ENCODE assay signal across 24 cellular contexts in the genomic region with DNA sequence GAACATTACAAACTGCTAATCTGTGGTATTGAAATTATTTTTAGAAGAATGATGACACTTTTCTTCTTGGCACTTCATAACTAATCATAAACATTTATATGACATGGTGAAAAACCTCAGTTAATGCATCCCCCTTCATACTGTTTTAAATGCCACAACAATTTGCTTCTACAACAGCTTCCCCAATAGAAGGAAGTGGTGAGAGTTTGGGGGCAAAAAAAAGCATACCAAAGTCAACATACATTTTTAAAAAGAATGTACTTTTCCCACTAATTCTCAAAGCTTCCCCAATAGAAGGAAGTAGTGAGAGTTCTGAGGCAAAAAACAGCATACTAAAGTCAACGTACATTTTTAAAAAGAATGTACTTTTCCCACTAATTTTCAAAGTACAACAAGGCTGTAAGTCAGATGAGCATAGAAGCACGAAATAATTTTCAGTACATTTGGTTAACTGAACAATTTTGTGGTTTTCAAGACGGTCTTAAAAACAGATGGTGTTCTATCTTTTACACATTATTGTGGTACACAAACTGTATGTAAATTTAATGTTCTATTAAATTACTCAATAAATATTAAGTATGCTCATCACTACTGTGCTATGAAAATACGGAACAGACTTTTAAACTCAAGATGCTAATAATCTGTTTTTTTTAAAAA. TPM values are rescaled to one million over a fixed set of nuclear protein-coding genes. Genes with fewer than 3 reads are reported as not detected.
A peak's percentile ranks its signal among the peaks of the same experiment; 100 is the strongest.
DNase-seq lines count a peak whose midpoint lies in the region; ATAC-seq, FAIRE-seq and TF ChIP-seq lines count a peak whose summit lies in the region.
"Had no signal": no experiment of that assay in that cellular context is flagged by ENCODE, and none has a peak within 500 bp of the region (broad histone marks: within the 10 kb centered on the region; RNA-seq: fewer than 3 reads in every experiment).

No MANE protein-coding gene starts in this region.

- H3K9me3 ChIP-seq in K562 (replicated peaks; ENCODE audit: control insufficient read depth, insufficient read depth, low read depth, low read length) (no peaks in the 10 kb centered on the region), smooth muscle cell (replicated peaks; ENCODE audit: low read depth) (no peaks in the 10 kb centered on the region)
- H3K9me3 ChIP-seq: esophagus muscularis mucosa, HAP-1, psoas muscle had no signal

- H3K4me2 ChIP-seq in K562 (ENCODE audit: insufficient read depth, low read length) = no peak overlapping the region
- peak overlapping the region; percentile 76 for H3K4me2 ChIP-seq in smooth muscle cell

- in situ Hi-C loops in K562 (cut with MboI) = no loop called here

- no peak for TF ChIP-seq CTCF in NB4 (IDR thresholded peaks at IDR 0.05; ENCODE audit: low read depth, low read length)
- TF ChIP-seq CTCF in K562 (IDR thresholded peaks at IDR 0.05 in 2 of 3, conservative IDR thresholded peaks at IDR 0.05 in 1 of 3; ENCODE audit: insufficient read depth in 2 of 3, low read depth in 1 of 3, low read length in 3 of 3) = no peak
- TF ChIP-seq CTCF in smooth muscle cell (IDR thresholded peaks at IDR 0.05; ENCODE audit: borderline replicate concordance, insufficient read depth, poor library complexity, severe bottlenecking) = no peak

- WGBS in K562 (ENCODE audit: insufficient coverage, low coverage, missing lambda C conversion rate) = 46% methylated on average over 4 of the region's 4 CpGs
- 44% methylated on average over 4 of the region's 4 CpGs for WGBS in smooth muscle cell (ENCODE audit: low lambda C conversion rate)

- intact Hi-C loops in K562 (cut with micrococcal nuclease) = loop anchor here (5.0 kb wide), 1 partner anchor 1842 kb away; no protein-coding TSS in a partner anchor

- TF ChIP-seq EP300 in K562 (IDR thresholded peaks at IDR 0.05; ENCODE audit: low read length) = no peak

- no peak for TF ChIP-seq RAD21 in K562 (CRISPR knock-in tag; conservative IDR thresholded peaks at IDR 0.05 in 1 of 2, IDR thresholded peaks at IDR 0.05 in 1 of 2)

- no peaks in the 10 kb centered on the region for H3K9me1 ChIP-seq in K562 (ENCODE audit: control insufficient read depth, insufficient read depth, low read length)

- H3K27me3 ChIP-seq in K562 (ENCODE audit: control insufficient read depth in 2 of 2, insufficient read depth in 2 of 2, low read length in 2 of 2) (no peaks in the 10 kb centered on the region), smooth muscle cell (ENCODE audit: low read depth) (no peaks in the 10 kb centered on the region)
- H3K27me3 ChIP-seq: brain microvascular endothelial cell, esophagus muscularis mucosa had no signal

- H4K20me1 ChIP-seq in K562 (replicated peaks; ENCODE audit: control insufficient read depth, insufficient read depth, low read length) (0 out of 2 replicates have a peak, but pooled peaks cover 3% of the 10 kb centered on the region), smooth muscle cell (ENCODE audit: low read depth) (peaks cover 99% of the 10 kb centered on the region)

- H3K4me3 ChIP-seq in NB4 (ENCODE audit: low read depth, low read length) (no peak overlapping the region), K562 (no peak overlapping the region), smooth muscle cell (no peak overlapping the region)
- H3K4me3 ChIP-seq: esophagus muscularis mucosa, HAP-1, psoas muscle had no signal

- H3K27ac Mint-ChIP-seq in activated CD8-positive, alpha-beta memory T cell treated with anti-CD3 and anti-CD28 coated beads, Interleukin-2, amount 10 ng/mL, durations not matched to agents 7 days and 5 days = peak overlapping the region; percentile 47
- H3K27ac Mint-ChIP-seq: memory B cell, type B pancreatic cell had no signal

- H3K36me3 Mint-ChIP-seq in activated CD8-positive, alpha-beta memory T cell treated with anti-CD3 and anti-CD28 coated beads, Interleukin-2, amount 10 ng/mL, durations not matched to agents 7 days and 5 days = peaks cover 20% of the 10 kb centered on the region

- H3K27ac ChIP-seq in K562 (ENCODE audit: extremely low read depth, low read depth, low read length) (no peak overlapping the region), smooth muscle cell (ENCODE audit: low read depth) (peak overlapping the region; percentile 41)
- H3K27ac ChIP-seq: brain microvascular endothelial cell, esophagus muscularis mucosa, psoas muscle, WERI-Rb-1 had no signal

- POLR2A ChIA-PET in K562 (lab: Yijun Ruan, JAX) = no interaction called here

- DNase-seq in activated CD8-positive, alpha-beta memory T cell treated with anti-CD3 and anti-CD28 coated beads, Interleukin-2, amount 10 ng/mL, durations not matched to agents 7 days and 5 days = no peak
- DNase-seq in activated CD8-positive, alpha-beta memory T cell treated with anti-CD3 and anti-CD28 coated beads, Interleukin-2, amount 50 U/mL, for 48 hours = no peak
- peak; percentile 45 for DNase-seq in NB4 (ENCODE audit: low read depth)
- no peak for DNase-seq in K562 (ENCODE audit: extremely low read depth in 1 of 4, low spot score in 3 of 4)
- DNase-seq in smooth muscle cell (lab: John Stamatoyannopoulos, UW; ENCODE audit: unreplicated experiment) = no peak
- DNase-seq in GDM1 (lab: John Stamatoyannopoulos, UW) = no peak
- DNase-seq: brain microvascular endothelial cell; head of caudate nucleus; NCI-H1048; NCI-H2107; NCI-H774; nephron progenitor cell; psoas muscle; stimulated activated CD4-positive, alpha-beta T cell treated with anti-CD3 and anti-CD28 coated beads, Interleukin-12 subunit alpha, Interleukin-12 subunit beta, amount 100 ng/mL, for 4 hours; stimulated activated naive CD4-positive, alpha-beta T cell; WERI-Rb-1 had no signal

- peaks cover 9 to 14% of the 10 kb centered on the region in 2 experiments for H3K4me1 ChIP-seq in K562 (replicated peaks in 1 of 2; ENCODE audit: control insufficient read depth in 2 of 2, insufficient read depth in 2 of 2, low read length in 2 of 2)
- H3K4me1 ChIP-seq in smooth muscle cell (ENCODE audit: low read depth) = peaks cover 22% of the 10 kb centered on the region

- H3K4me1 Mint-ChIP-seq in activated CD8-positive, alpha-beta memory T cell treated with anti-CD3 and anti-CD28 coated beads, Interleukin-2, amount 10 ng/mL, durations not matched to agents 7 days and 5 days = peaks cover 41% of the 10 kb centered on the region

- H3K27me3 Mint-ChIP-seq in activated CD8-positive, alpha-beta memory T cell treated with anti-CD3 and anti-CD28 coated beads, Interleukin-2, amount 10 ng/mL, durations not matched to agents 7 days and 5 days = no peaks in the 10 kb centered on the region
- H3K27me3 Mint-ChIP-seq: memory B cell, type B pancreatic cell had no signal

- no peaks in the 10 kb centered on the region for H3F3A ChIP-seq in smooth muscle cell (ENCODE audit: low read depth)

- ATAC-seq in activated CD8-positive, alpha-beta memory T cell treated with anti-CD3 and anti-CD28 coated beads, Interleukin-2, amount 10 ng/mL, durations not matched to agents 7 days and 5 days = peak; percentile 39
- ATAC-seq in K562 = no peak
- ATAC-seq in HG03378 (IDR thresholded peaks at IDR 0.05; ENCODE audit: unreplicated experiment) = no peak
- no peak for ATAC-seq in GM21529 (IDR thresholded peaks at IDR 0.05; ENCODE audit: unreplicated experiment)
- ATAC-seq: psoas muscle had no signal

- BruUV-seq in K562 (replicated peaks; lab: Mats Ljungman, UMichigan) = no TSS peak

- no peak for FAIRE-seq in K562 (lab: Jason Lieb, UNC)
- FAIRE-seq: GM12892, keratinocyte had no signal

- H2AFZ ChIP-seq in K562 (ENCODE audit: low read depth, low read length) = no peak overlapping the region
- no peak overlapping the region for H2AFZ ChIP-seq in smooth muscle cell (ENCODE audit: low read depth)

- CTCF ChIA-PET in activated CD8-positive, alpha-beta memory T cell treated with anti-CD3 and anti-CD28 coated beads, Interleukin-2, amount 10 ng/mL, durations not matched to agents 7 days and 5 days (lab: Charles Lee) = interaction anchor here (1.3 kb wide), 1 partner anchor 22 kb away, joined by 4 read pairs; no protein-coding TSS in a partner anchor
- CTCF ChIA-PET in K562 (lab: Yijun Ruan, JAX; ENCODE audit: low intra/inter-chr PET ratio) = no interaction called here

- peaks cover 2% of the 10 kb centered on the region for H3K9me3 Mint-ChIP-seq in activated CD8-positive, alpha-beta memory T cell treated with anti-CD3 and anti-CD28 coated beads, Interleukin-2, amount 10 ng/mL, durations not matched to agents 7 days and 5 days (ENCODE audit: low read depth)
- H3K9me3 Mint-ChIP-seq: memory B cell, type B pancreatic cell had no signal

- peaks cover 100% of the 10 kb centered on the region for H3K79me2 ChIP-seq in K562 (ENCODE audit: control insufficient read depth, insufficient read depth, low read length)
- peaks cover 99% of the 10 kb centered on the region for H3K79me2 ChIP-seq in smooth muscle cell (ENCODE audit: low read depth)

- no peak overlapping the region for H3K4me3 Mint-ChIP-seq in activated CD8-positive, alpha-beta memory T cell treated with anti-CD3 and anti-CD28 coated beads, Interleukin-2, amount 10 ng/mL, durations not matched to agents 7 days and 5 days
- H3K4me3 Mint-ChIP-seq: memory B cell, type B pancreatic cell had no signal

- no peak for TF ChIP-seq POLR2A in NB4 (IDR thresholded peaks at IDR 0.05; ENCODE audit: extremely low read depth, insufficient read length)
- no peak for TF ChIP-seq POLR2A in K562 (conservative IDR thresholded peaks at IDR 0.05)

- no peaks in the 10 kb centered on the region for H3K36me3 ChIP-seq in K562 (ENCODE audit: control insufficient read depth, insufficient read depth, low read length)
- H3K36me3 ChIP-seq in smooth muscle cell (ENCODE audit: low read depth) = no peaks in the 10 kb centered on the region
- H3K36me3 ChIP-seq: brain microvascular endothelial cell, esophagus muscularis mucosa, HAP-1, WERI-Rb-1 had no signal

- no peak overlapping the region for H3K9ac ChIP-seq in K562 (ENCODE audit: insufficient read depth in 1 of 2, low read depth in 2 of 2, low read length in 2 of 2)
- H3K9ac ChIP-seq in smooth muscle cell (ENCODE audit: low read depth) = peak overlapping the region; percentile 7

RNA-seq across cellular contexts. Expression of gene WASL, which starts 23.9 kb away (rescaled TPM):
- 1 to 10 TPM; 7.6 to 7.8 TPM for total RNA-seq in activated CD8-positive, alpha-beta memory T cell treated with anti-CD3 and anti-CD28 coated beads, Interleukin-2, amount 10 ng/mL, durations not matched to agents 7 days and 5 days
- 10.9 and 28.5 TPM in 2 replicates for total RNA-seq in K562 (2011; cell fraction: chromatin; rRNA removed; ENCODE audit: low replicate concordance)
- total RNA-seq in K562 (2011; cell fraction: nucleolus; rRNA removed) = 10.0 and 12.2 TPM in 2 replicates
- total RNA-seq in K562 (2011; cell fraction: nucleoplasm; rRNA removed) = 19.1 and 41.4 TPM in 2 replicates
- total RNA-seq in K562 (2014; rRNA removed) (4.1 and 5.9 TPM in 2 replicates), K562 (2014; rRNA removed; fragmentation: Illumina TruSeq; extraction: Trizol) (9.6 and 9.9 TPM in 2 replicates), K562 (2015; rRNA removed; fragmentation: Illumina TruSeq; extraction: Trizol) (8.5 and 8.7 TPM in 2 replicates), K562 (2021) (12.9 and 13.9 TPM in 2 replicates), smooth muscle cell (32.0 and 35.3 TPM in 2 replicates)
- polyA plus RNA-seq in K562 (2011; rRNA removed) (5.6 and 8.3 TPM in 2 replicates), K562 (2014; fragmentation: Illumina TruSeq; extraction: Trizol) (10.2 and 10.9 TPM in 2 replicates), K562 (2014; fragmentation: Nextera tagmentation; extraction: Ambion mirVana) (1 to 10 TPM; 3.2 to 4.4 TPM), K562 (2014; rRNA removed) (6.6 and 8.1 TPM in 2 replicates), smooth muscle cell (22.7 and 25.7 TPM in 2 replicates)
- polyA plus RNA-seq in K562 (2011; cell fraction: cytosol; rRNA removed) = 2.0 and 2.8 TPM in 2 replicates
- polyA plus RNA-seq in K562 (2011; cell fraction: nucleus; rRNA removed) = 10.4 and 11.6 TPM in 2 replicates
- 8.4 and 12.5 TPM in 2 replicates for polyA plus RNA-seq in K562 (2012)
- 7.6 and 9.3 TPM in 2 replicates for polyA minus RNA-seq in K562 (2011; rRNA and poly(A)+ RNA removed)
- 4.5 and 6.2 TPM in 2 replicates for polyA minus RNA-seq in K562 (2011; cell fraction: cytosol; rRNA and poly(A)+ RNA removed)
- polyA minus RNA-seq in K562 (2011; cell fraction: nucleus; rRNA and poly(A)+ RNA removed) = 29.4 and 36.2 TPM in 2 replicates
